13 cellular contexts compared by ENCODE assay signal in the genomic region with DNA sequence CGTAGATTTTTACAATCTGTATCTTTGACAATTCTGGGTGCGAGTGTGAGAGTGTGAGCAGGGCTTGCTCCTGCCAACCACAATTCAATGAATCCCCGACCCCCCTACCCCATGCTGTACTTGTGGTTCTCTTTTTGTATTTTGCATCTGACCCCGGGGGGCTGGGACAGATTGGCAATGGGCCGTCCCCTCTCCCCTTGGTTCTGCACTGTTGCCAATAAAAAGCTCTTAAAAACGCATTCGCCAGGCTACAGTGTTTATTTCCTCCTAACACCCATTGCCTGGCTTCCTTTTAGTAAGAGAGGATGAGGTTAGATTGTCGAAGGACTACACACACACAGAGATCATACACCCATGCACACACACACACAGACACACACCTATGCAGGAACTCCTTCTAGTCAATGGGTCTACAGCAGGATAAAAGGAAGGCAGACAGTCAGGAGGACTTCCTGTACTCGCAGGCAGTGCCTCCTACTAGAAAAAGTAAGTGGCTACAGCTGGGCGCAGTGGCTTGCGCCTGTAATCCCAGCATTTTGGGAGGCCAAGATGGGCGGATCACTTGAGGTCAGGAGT. TPM values are rescaled to one million over a fixed set of nuclear protein-coding genes. Genes with fewer than 3 reads are reported as not detected.
DNase-seq lines count a peak whose midpoint lies in the region; ATAC-seq and TF ChIP-seq lines count a peak whose summit lies in the region.
"Had no signal": no experiment of that assay in that cellular context is flagged by ENCODE, and none has a peak within 500 bp of the region (broad histone marks: within the 10 kb centered on the region; RNA-seq: fewer than 3 reads in every experiment).

No MANE protein-coding gene starts in this region.

- H3K4me2 ChIP-seq in skeletal muscle satellite cell (ENCODE audit: low read length) = peak overlapping the region; percentile 68

- peaks cover 46% of the 10 kb centered on the region for H3K4me1 Mint-ChIP-seq in activated CD8-positive, alpha-beta T cell treated with anti-CD3 and anti-CD28 coated beads, Interleukin-2, amount 10 ng/mL, durations not matched to agents 7 days and 5 days (ENCODE audit: low read depth)
- peaks cover 35% of the 10 kb centered on the region for H3K4me1 Mint-ChIP-seq in activated CD8-positive, alpha-beta T cell treated with anti-CD3 and anti-CD28 coated beads for 36 hours (ENCODE audit: low read depth)

- peaks cover 23% of the 10 kb centered on the region for H3K4me1 ChIP-seq in skeletal muscle satellite cell (ENCODE audit: control insufficient read depth, insufficient read depth, low read length)

- intact Hi-C loops in activated CD8-positive, alpha-beta T cell treated with anti-CD3 and anti-CD28 coated beads for 36 hours (cut with micrococcal nuclease) = loop anchor here (10.0 kb wide), 1 partner anchor 50 kb away; a partner anchor contains a TSS
- intact Hi-C loops in sciatic nerve (cut with DNase I) = no loop called here

- H3K27ac Mint-ChIP-seq in activated CD8-positive, alpha-beta T cell treated with anti-CD3 and anti-CD28 coated beads, Interleukin-2, amount 10 ng/mL, durations not matched to agents 7 days and 5 days = no peak overlapping the region
- H3K27ac Mint-ChIP-seq in activated CD8-positive, alpha-beta T cell treated with anti-CD3 and anti-CD28 coated beads for 36 hours = no peak overlapping the region

- H3K9me3 Mint-ChIP-seq in activated CD8-positive, alpha-beta T cell treated with anti-CD3 and anti-CD28 coated beads, Interleukin-2, amount 10 ng/mL, durations not matched to agents 7 days and 5 days (ENCODE audit: insufficient read depth) = no peaks in the 10 kb centered on the region
- no peaks in the 10 kb centered on the region for H3K9me3 Mint-ChIP-seq in activated CD8-positive, alpha-beta T cell treated with anti-CD3 and anti-CD28 coated beads for 36 hours

- DNase-seq in activated CD8-positive, alpha-beta T cell treated with anti-CD3 and anti-CD28 coated beads, Interleukin-2, amount 10 ng/mL, durations not matched to agents 7 days and 5 days = no peak
- DNase-seq in activated CD8-positive, alpha-beta T cell treated with anti-CD3 and anti-CD28 coated beads for 36 hours = no peak
- DNase-seq in NCI-H345 treated with DMSO at 0.1 percent for 48 hours (lab: John Stamatoyannopoulos, UW; ENCODE audit: unreplicated experiment) = peak; percentile 11
- no peak for DNase-seq in erythroblast (lab: John Stamatoyannopoulos, UW)
- no peak for DNase-seq in sciatic nerve (ENCODE audit: low spot score)
- DNase-seq: NCI-H2171 treated with DMSO at 0.1 percent for 48 hours, nucleus accumbens, small intestine had no signal

- H3K9ac ChIP-seq in skeletal muscle satellite cell (ENCODE audit: low read depth, low read length) = peak overlapping the region; percentile 25

- H3K36me3 Mint-ChIP-seq in activated CD8-positive, alpha-beta T cell treated with anti-CD3 and anti-CD28 coated beads, Interleukin-2, amount 10 ng/mL, durations not matched to agents 7 days and 5 days (ENCODE audit: low read depth) = no peaks in the 10 kb centered on the region
- H3K36me3 Mint-ChIP-seq in activated CD8-positive, alpha-beta T cell treated with anti-CD3 and anti-CD28 coated beads for 36 hours (ENCODE audit: low read depth) = peaks cover 17% of the 10 kb centered on the region

- TF ChIP-seq POLR2A in erythroblast (IDR thresholded peaks at IDR 0.05; ENCODE audit: low read length) = peak; percentile 63

- CTCF ChIA-PET in activated CD8-positive, alpha-beta T cell treated with anti-CD3 and anti-CD28 coated beads, Interleukin-2, amount 10 ng/mL, durations not matched to agents 7 days and 5 days (lab: Charles Lee) = interaction anchor here (2.0 to 11.5 kb wide), 2 partner anchors 11 to 36 kb away, joined by 4 to 455 read pairs; no protein-coding TSS in a partner anchor
- CTCF ChIA-PET in activated CD8-positive, alpha-beta T cell treated with anti-CD3 and anti-CD28 coated beads for 36 hours (lab: Charles Lee) = interaction anchor here (1.0 to 5.3 kb wide), 3 partner anchors 10 to 83 kb away, joined by 3 to 30 read pairs (median 15); no protein-coding TSS in a partner anchor

- no peaks in the 10 kb centered on the region for H3K9me3 ChIP-seq in skeletal muscle satellite cell (replicated peaks; ENCODE audit: low read length)
- H3K9me3 ChIP-seq: SJSA1 had no signal

- TF ChIP-seq CTCF in activated CD8-positive, alpha-beta T cell treated with anti-CD3 and anti-CD28 coated beads for 36 hours (IDR thresholded peaks at IDR 0.05) = no peak

- peak; percentile 10 for ATAC-seq in activated CD8-positive, alpha-beta T cell treated with anti-CD3 and anti-CD28 coated beads, Interleukin-2, amount 10 ng/mL, durations not matched to agents 7 days and 5 days
- ATAC-seq in activated CD8-positive, alpha-beta T cell treated with anti-CD3 and anti-CD28 coated beads for 36 hours = no peak
- ATAC-seq in sciatic nerve (no peak), HG03521 (IDR thresholded peaks at IDR 0.05; ENCODE audit: unreplicated experiment) (no peak), GM19351 (IDR thresholded peaks at IDR 0.05; ENCODE audit: unreplicated experiment) (no peak)

- no peaks in the 10 kb centered on the region for H3K36me3 ChIP-seq in skeletal muscle satellite cell (ENCODE audit: insufficient read depth, low read length)
- H3K36me3 ChIP-seq: SJSA1 had no signal

- POLR2A ChIA-PET in activated CD8-positive, alpha-beta T cell treated with anti-CD3 and anti-CD28 coated beads, Interleukin-2, amount 10 ng/mL, durations not matched to agents 7 days and 5 days (lab: Charles Lee) = interaction anchor here (1.2 kb wide), 1 partner anchor 23 kb away, joined by 5 read pairs; no protein-coding TSS in a partner anchor
- POLR2A ChIA-PET in activated CD8-positive, alpha-beta T cell treated with anti-CD3 and anti-CD28 coated beads for 36 hours (lab: Charles Lee) = interaction anchor here (0.6 to 1.4 kb wide), 3 partner anchors 25 to 372 kb away, joined by 3 to 4 read pairs (median 3); no protein-coding TSS in a partner anchor

- H3K27me3 ChIP-seq in skeletal muscle satellite cell (ENCODE audit: control insufficient read depth, insufficient read depth, low read length) = no peaks in the 10 kb centered on the region
- H3K27me3 ChIP-seq: SJSA1 had no signal

- no peak overlapping the region for H3K4me3 Mint-ChIP-seq in activated CD8-positive, alpha-beta T cell treated with anti-CD3 and anti-CD28 coated beads, Interleukin-2, amount 10 ng/mL, durations not matched to agents 7 days and 5 days
- H3K4me3 Mint-ChIP-seq in activated CD8-positive, alpha-beta T cell treated with anti-CD3 and anti-CD28 coated beads for 36 hours = no peak overlapping the region

- H3K27me3 Mint-ChIP-seq in activated CD8-positive, alpha-beta T cell treated with anti-CD3 and anti-CD28 coated beads, Interleukin-2, amount 10 ng/mL, durations not matched to agents 7 days and 5 days (ENCODE audit: low read depth) = peaks cover 37% of the 10 kb centered on the region
- peaks cover 6% of the 10 kb centered on the region for H3K27me3 Mint-ChIP-seq in activated CD8-positive, alpha-beta T cell treated with anti-CD3 and anti-CD28 coated beads for 36 hours

- H3K4me3 ChIP-seq in skeletal muscle satellite cell (ENCODE audit: low read length) = no peak overlapping the region
- H3K4me3 ChIP-seq: lung, SJSA1 had no signal

RNA-seq across cellular contexts. Expression of a gene that starts 7.2 kb away (rescaled TPM):
- 100 to 1,000 TPM; 154 to 172 TPM for total RNA-seq in activated CD8-positive, alpha-beta T cell treated with anti-CD3 and anti-CD28 coated beads, Interleukin-2, amount 10 ng/mL, durations not matched to agents 7 days and 5 days
- 10 to 100 TPM; 70.0 to 71.2 TPM for total RNA-seq in activated CD8-positive, alpha-beta T cell treated with anti-CD3 and anti-CD28 coated beads for 36 hours
- total RNA-seq in skeletal muscle satellite cell (2012; rRNA removed) = 0.66 and 1.0 TPM in 2 replicates
- 3.7 TPM for total RNA-seq in sciatic nerve

RNA-seq across cellular contexts. Expression of a gene that starts 21.8 kb away (rescaled TPM):
- total RNA-seq in activated CD8-positive, alpha-beta T cell treated with anti-CD3 and anti-CD28 coated beads, Interleukin-2, amount 10 ng/mL, durations not matched to agents 7 days and 5 days = 1 to 10 TPM; 2.0 to 3.4 TPM
- total RNA-seq in activated CD8-positive, alpha-beta T cell treated with anti-CD3 and anti-CD28 coated beads for 36 hours = 1 to 10 TPM; 2.6 to 3.0 TPM
- 5.1 and 5.7 TPM in 2 replicates for total RNA-seq in skeletal muscle satellite cell (2012; rRNA removed)
- total RNA-seq in sciatic nerve = 4.0 TPM

RNA-seq across cellular contexts. Expression of a gene that starts 23.2 kb away (rescaled TPM):
- 1 to 10 TPM; 1.6 to 3.2 TPM for total RNA-seq in activated CD8-positive, alpha-beta T cell treated with anti-CD3 and anti-CD28 coated beads, Interleukin-2, amount 10 ng/mL, durations not matched to agents 7 days and 5 days
- total RNA-seq in activated CD8-positive, alpha-beta T cell treated with anti-CD3 and anti-CD28 coated beads for 36 hours = 1 to 10 TPM; 3.7 to 4.2 TPM
- total RNA-seq in skeletal muscle satellite cell (2012; rRNA removed) = 1.3 and 1.8 TPM in 2 replicates
- 1.8 TPM for total RNA-seq in sciatic nerve

RNA-seq across cellular contexts. Expression of a gene that starts 32.2 kb away (rescaled TPM):
- total RNA-seq in activated CD8-positive, alpha-beta T cell treated with anti-CD3 and anti-CD28 coated beads, Interleukin-2, amount 10 ng/mL, durations not matched to agents 7 days and 5 days = 100 to 1,000 TPM; 215 to 222 TPM
- 100 to 1,000 TPM; 152 to 153 TPM for total RNA-seq in activated CD8-positive, alpha-beta T cell treated with anti-CD3 and anti-CD28 coated beads for 36 hours
- 81.9 and 97.9 TPM in 2 replicates for total RNA-seq in skeletal muscle satellite cell (2012; rRNA removed)
- total RNA-seq in sciatic nerve = 72.1 TPM

RNA-seq across cellular contexts. Expression of a gene that starts 51.3 kb away (rescaled TPM):
- total RNA-seq in activated CD8-positive, alpha-beta T cell treated with anti-CD3 and anti-CD28 coated beads, Interleukin-2, amount 10 ng/mL, durations not matched to agents 7 days and 5 days = 10 to 100 TPM; 57.5 to 64.8 TPM
- 10 to 100 TPM; 41.6 to 46.5 TPM for total RNA-seq in activated CD8-positive, alpha-beta T cell treated with anti-CD3 and anti-CD28 coated beads for 36 hours
- 167 and 201 TPM in 2 replicates for total RNA-seq in skeletal muscle satellite cell (2012; rRNA removed)
- total RNA-seq in sciatic nerve = 58.6 TPM

Comparison
In these comparisons a context has a peak if more than half of its experiments do, and no peak if none do; other contexts are left out.
1. RNA of a gene that starts 7.2 kb away (total RNA-seq): 154 to 172 TPM in activated CD8-positive, alpha-beta T cell treated with anti-CD3 and anti-CD28 coated beads, Interleukin-2, amount 10 ng/mL, durations not matched to agents 7 days and 5 days and 70.0 to 71.2 TPM in activated CD8-positive, alpha-beta T cell treated with anti-CD3 and anti-CD28 coated beads for 36 hours; 3.7 TPM in sciatic nerve (single experiment); every median in the first group is over 10 times any median in the second.